7 cellular contexts compared by ENCODE assay signal in genomic region chr4:52051615-52052474, GRCh38. TPM values are rescaled to one million over a fixed set of nuclear protein-coding genes. Genes with fewer than 3 reads are reported as not detected.
DNase-seq lines count a peak whose midpoint lies in the region; ATAC-seq and TF ChIP-seq lines count a peak whose summit lies in the region.

No MANE protein-coding gene starts in this region.

- peak overlapping the region; percentile 88 for H3K4me3 Mint-ChIP-seq in activated B cell treated with CpG ODN at 0.5 μM for 24 hours
- H3K4me3 Mint-ChIP-seq in nephron progenitor cell: peak overlapping the region; percentile 86

- TF ChIP-seq CTCF in activated B cell treated with CpG ODN at 0.5 μM for 24 hours (IDR thresholded peaks at IDR 0.05) (no peak), nephron progenitor cell (IDR thresholded peaks at IDR 0.05) (no peak)

- H3K27me3 Mint-ChIP-seq in activated B cell treated with CpG ODN at 0.5 μM for 24 hours: peaks cover 36% of the 10 kb centered on the region
- H3K27me3 Mint-ChIP-seq in nephron progenitor cell (ENCODE audit: low read depth, poor library complexity): peaks cover 52% of the 10 kb centered on the region

- peak overlapping the region; percentile 51 for H3K27ac Mint-ChIP-seq in activated B cell treated with CpG ODN at 0.5 μM for 24 hours
- peak overlapping the region; percentile 46 for H3K27ac Mint-ChIP-seq in nephron progenitor cell

- DNase-seq in G401 (ENCODE audit: low spot score) (peak; percentile 53), activated B cell treated with CpG ODN at 0.5 μM for 24 hours (peak; percentile 31), fibroblast of the conjunctiva (ENCODE audit: low read depth) (peak; percentile 74), nephron progenitor cell (peak; percentile 70), Kasumi-1 (lab: John Stamatoyannopoulos, UW) (no peak)

- H3K4me1 Mint-ChIP-seq in activated B cell treated with CpG ODN at 0.5 μM for 24 hours (peaks cover 26% of the 10 kb centered on the region), nephron progenitor cell (peaks cover 13% of the 10 kb centered on the region)

- peak overlapping the region; percentile 81 for H3K27ac ChIP-seq in HUES48 (ENCODE audit: low read depth, low read length)

- no peaks in the 10 kb centered on the region for H3K9me3 ChIP-seq in HUES48 (ENCODE audit: control insufficient read depth, insufficient read depth, low read length)

- H3K36me3 ChIP-seq in HUES48 (ENCODE audit: control insufficient read depth, insufficient read depth, low read length): no peaks in the 10 kb centered on the region

- peaks cover 24% of the 10 kb centered on the region for H3K27me3 ChIP-seq in HUES48 (ENCODE audit: control insufficient read depth, insufficient read depth, low read length)

- H3K36me3 Mint-ChIP-seq in activated B cell treated with CpG ODN at 0.5 μM for 24 hours (ENCODE audit: low read depth): no peaks in the 10 kb centered on the region
- H3K36me3 Mint-ChIP-seq in nephron progenitor cell (ENCODE audit: low read depth): peaks cover 25% of the 10 kb centered on the region

- POLR2A ChIA-PET in activated B cell treated with CpG ODN at 0.5 μM for 24 hours (lab: Charles Lee): interaction anchor here (1.7 to 2.3 kb wide), 3 partner anchors 14 to 209 kb away, joined by 5 to 9 read pairs (median 5); partner anchors contain the start of genes DCUN1D4 and SGCB

- intact Hi-C loops in activated B cell treated with CpG ODN at 0.5 μM for 24 hours (cut with micrococcal nuclease): loop anchor here (1.0 to 5.0 kb wide), 4 partner anchors 14 to 810 kb away; partner anchors contain the start of genes RASL11B and SGCB

- peak; percentile 71 for ATAC-seq in GM21367 (IDR thresholded peaks at IDR 0.05; ENCODE audit: unreplicated experiment)
- ATAC-seq in activated B cell treated with CpG ODN at 0.5 μM for 24 hours (ENCODE audit: low read depth): peak; percentile 43

- H3K9me3 Mint-ChIP-seq in activated B cell treated with CpG ODN at 0.5 μM for 24 hours (no peaks in the 10 kb centered on the region), nephron progenitor cell (peaks cover 52% of the 10 kb centered on the region)

- H3K4me3 ChIP-seq in HUES48 (ENCODE audit: low read depth, low read length): peak overlapping the region; percentile 85

- in situ Hi-C loops in G401 (cut with HindIII; ENCODE audit: low sequenced_read_pairs): no loop called here

- peaks cover 18% of the 10 kb centered on the region for H3K4me1 ChIP-seq in HUES48 (ENCODE audit: control insufficient read depth, insufficient read depth, low read length)

- H3K9ac ChIP-seq in HUES48 (ENCODE audit: low read depth, low read length): peak overlapping the region; percentile 66

- CTCF ChIA-PET in activated B cell treated with CpG ODN at 0.5 μM for 24 hours (lab: Charles Lee): no interaction called here

RNA-seq across cellular contexts. Expression of gene SPATA18, which starts 0.7 kb away (rescaled TPM):
- 0.37 TPM in 1 of 2 replicates, not detected in the other for total RNA-seq in G401 (2014; rRNA removed; shearing (Covaris generic))
- total RNA-seq in activated B cell treated with CpG ODN at 0.5 μM for 24 hours: 1.9 and 2.8 TPM in 2 replicates

RNA-seq across cellular contexts. Expression of gene SGCB, which starts 13.7 kb away (rescaled TPM):
- 4.2 and 5.5 TPM in 2 replicates for total RNA-seq in G401 (2014; rRNA removed; shearing (Covaris generic))
- 6.5 and 10.8 TPM in 2 replicates for total RNA-seq in activated B cell treated with CpG ODN at 0.5 μM for 24 hours

RNA-seq across cellular contexts. Expression of gene LRRC66, which starts 31.7 kb away (rescaled TPM):
- total RNA-seq in G401 (2014; rRNA removed; shearing (Covaris generic)): not detected in 2 replicates
- total RNA-seq in activated B cell treated with CpG ODN at 0.5 μM for 24 hours: 0.32 and 0.47 TPM in 2 replicates

Comparison
In these comparisons a context has a peak if more than half of its experiments do, and no peak if none do; other contexts are left out.
1. DNase-seq: peak in G401 (single experiment), activated B cell treated with CpG ODN at 0.5 μM for 24 hours (single experiment), fibroblast of the conjunctiva (single experiment) and nephron progenitor cell (single experiment); none in Kasumi-1 (0 of 2).